Comparison of ENCODE assay signal across 1 cellular context in genomic region chr6:47083586-47084047, GRCh38.
TF ChIP-seq lines count a peak whose summit lies in the region.

No MANE protein-coding gene starts in this region.

TF ChIP-seq in HepG2, 621 proteins besides CTCF, POLR2A, EP300 and RAD21 (continued from another document and continues in another):
- TF ChIP-seq RARG (CRISPR knock-in tag; IDR thresholded peaks at IDR 0.05; ENCODE audit: low read depth) (no peak), ATF1 (CRISPR knock-in tag; IDR thresholded peaks at IDR 0.05) (no peak), CERS6 (CRISPR knock-in tag; IDR thresholded peaks at IDR 0.05) (no peak), RFXANK (CRISPR knock-in tag; IDR thresholded peaks at IDR 0.05) (no peak), TGIF2 (CRISPR knock-in tag; IDR thresholded peaks at IDR 0.05) (peak; percentile 97), ZNF331 (CRISPR knock-in tag; IDR thresholded peaks at IDR 0.05) (peak; percentile 68), MAX (IDR thresholded peaks at IDR 0.05) (0 out of 2 replicates have a peak, but pooled peaks have one; percentile 48), HOXA7 (CRISPR knock-in tag; IDR thresholded peaks at IDR 0.05) (no peak), ZNF788 (CRISPR knock-in tag; IDR thresholded peaks at IDR 0.05; ENCODE audit: borderline replicate concordance) (no peak; the same call in 1 of the 2 replicates), FOXJ3 (CRISPR knock-in tag; IDR thresholded peaks at IDR 0.05; ENCODE audit: borderline replicate concordance) (peak; percentile 71; the same call in 1 of the 2 replicates), MEIS2 (CRISPR knock-in tag; IDR thresholded peaks at IDR 0.05) (peak; percentile 92), ZNF629 (CRISPR knock-in tag; conservative IDR thresholded peaks at IDR 0.05) (no peak; the same call in 1 of the 2 replicates), POLR2AphosphoS2 (IDR thresholded peaks at IDR 0.05; ENCODE audit: low read depth, low read length) (no peak), ZNF605 (CRISPR knock-in tag; IDR thresholded peaks at IDR 0.05) (no peak), MIXL1 (CRISPR knock-in tag; IDR thresholded peaks at IDR 0.05) (0 out of 2 replicates have a peak, but pooled peaks have one; percentile 32), BHLHE40 (IDR thresholded peaks at IDR 0.05; ENCODE audit: low read length) (no peak), HOMEZ (CRISPR knock-in tag; IDR thresholded peaks at IDR 0.05; ENCODE audit: low read depth) (peak; percentile 55; the same call in 1 of the 2 replicates), ZNF510 (CRISPR knock-in tag; IDR thresholded peaks at IDR 0.05; ENCODE audit: low read depth) (no peak), THRA (CRISPR knock-in tag; IDR thresholded peaks at IDR 0.05; ENCODE audit: borderline replicate concordance) (no peak), CREBL2 (CRISPR knock-in tag; IDR thresholded peaks at IDR 0.05; ENCODE audit: borderline replicate concordance) (no peak), E2F1 (CRISPR knock-in tag; IDR thresholded peaks at IDR 0.05) (no peak), SAP130 (CRISPR knock-in tag; IDR thresholded peaks at IDR 0.05; ENCODE audit: low read depth) (peak; percentile 93), ZNF138 (CRISPR knock-in tag; IDR thresholded peaks at IDR 0.05; ENCODE audit: low read depth) (no peak), THYN1 (CRISPR knock-in tag; IDR thresholded peaks at IDR 0.05; ENCODE audit: borderline replicate concordance, low read depth) (no peak), SRSF9 (IDR thresholded peaks at IDR 0.05; ENCODE audit: borderline replicate concordance, insufficient read depth, low read depth, low read length, poor library complexity, severe bottlenecking) (no peak), ZNF775 (CRISPR knock-in tag; IDR thresholded peaks at IDR 0.05; ENCODE audit: borderline replicate concordance) (no peak), PRDM15 (CRISPR knock-in tag; IDR thresholded peaks at IDR 0.05) (no peak), HIVEP1 (CRISPR knock-in tag; IDR thresholded peaks at IDR 0.05) (no peak), HOXA3 (CRISPR knock-in tag; IDR thresholded peaks at IDR 0.05) (no peak), MIER3 (CRISPR knock-in tag; IDR thresholded peaks at IDR 0.05; ENCODE audit: borderline replicate concordance) (no peak; the same call in 1 of the 2 replicates), NR2F2 (IDR thresholded peaks at IDR 0.05; ENCODE audit: borderline replicate concordance, low read depth) (no peak)
- TF ChIP-seq, protein P1, sequence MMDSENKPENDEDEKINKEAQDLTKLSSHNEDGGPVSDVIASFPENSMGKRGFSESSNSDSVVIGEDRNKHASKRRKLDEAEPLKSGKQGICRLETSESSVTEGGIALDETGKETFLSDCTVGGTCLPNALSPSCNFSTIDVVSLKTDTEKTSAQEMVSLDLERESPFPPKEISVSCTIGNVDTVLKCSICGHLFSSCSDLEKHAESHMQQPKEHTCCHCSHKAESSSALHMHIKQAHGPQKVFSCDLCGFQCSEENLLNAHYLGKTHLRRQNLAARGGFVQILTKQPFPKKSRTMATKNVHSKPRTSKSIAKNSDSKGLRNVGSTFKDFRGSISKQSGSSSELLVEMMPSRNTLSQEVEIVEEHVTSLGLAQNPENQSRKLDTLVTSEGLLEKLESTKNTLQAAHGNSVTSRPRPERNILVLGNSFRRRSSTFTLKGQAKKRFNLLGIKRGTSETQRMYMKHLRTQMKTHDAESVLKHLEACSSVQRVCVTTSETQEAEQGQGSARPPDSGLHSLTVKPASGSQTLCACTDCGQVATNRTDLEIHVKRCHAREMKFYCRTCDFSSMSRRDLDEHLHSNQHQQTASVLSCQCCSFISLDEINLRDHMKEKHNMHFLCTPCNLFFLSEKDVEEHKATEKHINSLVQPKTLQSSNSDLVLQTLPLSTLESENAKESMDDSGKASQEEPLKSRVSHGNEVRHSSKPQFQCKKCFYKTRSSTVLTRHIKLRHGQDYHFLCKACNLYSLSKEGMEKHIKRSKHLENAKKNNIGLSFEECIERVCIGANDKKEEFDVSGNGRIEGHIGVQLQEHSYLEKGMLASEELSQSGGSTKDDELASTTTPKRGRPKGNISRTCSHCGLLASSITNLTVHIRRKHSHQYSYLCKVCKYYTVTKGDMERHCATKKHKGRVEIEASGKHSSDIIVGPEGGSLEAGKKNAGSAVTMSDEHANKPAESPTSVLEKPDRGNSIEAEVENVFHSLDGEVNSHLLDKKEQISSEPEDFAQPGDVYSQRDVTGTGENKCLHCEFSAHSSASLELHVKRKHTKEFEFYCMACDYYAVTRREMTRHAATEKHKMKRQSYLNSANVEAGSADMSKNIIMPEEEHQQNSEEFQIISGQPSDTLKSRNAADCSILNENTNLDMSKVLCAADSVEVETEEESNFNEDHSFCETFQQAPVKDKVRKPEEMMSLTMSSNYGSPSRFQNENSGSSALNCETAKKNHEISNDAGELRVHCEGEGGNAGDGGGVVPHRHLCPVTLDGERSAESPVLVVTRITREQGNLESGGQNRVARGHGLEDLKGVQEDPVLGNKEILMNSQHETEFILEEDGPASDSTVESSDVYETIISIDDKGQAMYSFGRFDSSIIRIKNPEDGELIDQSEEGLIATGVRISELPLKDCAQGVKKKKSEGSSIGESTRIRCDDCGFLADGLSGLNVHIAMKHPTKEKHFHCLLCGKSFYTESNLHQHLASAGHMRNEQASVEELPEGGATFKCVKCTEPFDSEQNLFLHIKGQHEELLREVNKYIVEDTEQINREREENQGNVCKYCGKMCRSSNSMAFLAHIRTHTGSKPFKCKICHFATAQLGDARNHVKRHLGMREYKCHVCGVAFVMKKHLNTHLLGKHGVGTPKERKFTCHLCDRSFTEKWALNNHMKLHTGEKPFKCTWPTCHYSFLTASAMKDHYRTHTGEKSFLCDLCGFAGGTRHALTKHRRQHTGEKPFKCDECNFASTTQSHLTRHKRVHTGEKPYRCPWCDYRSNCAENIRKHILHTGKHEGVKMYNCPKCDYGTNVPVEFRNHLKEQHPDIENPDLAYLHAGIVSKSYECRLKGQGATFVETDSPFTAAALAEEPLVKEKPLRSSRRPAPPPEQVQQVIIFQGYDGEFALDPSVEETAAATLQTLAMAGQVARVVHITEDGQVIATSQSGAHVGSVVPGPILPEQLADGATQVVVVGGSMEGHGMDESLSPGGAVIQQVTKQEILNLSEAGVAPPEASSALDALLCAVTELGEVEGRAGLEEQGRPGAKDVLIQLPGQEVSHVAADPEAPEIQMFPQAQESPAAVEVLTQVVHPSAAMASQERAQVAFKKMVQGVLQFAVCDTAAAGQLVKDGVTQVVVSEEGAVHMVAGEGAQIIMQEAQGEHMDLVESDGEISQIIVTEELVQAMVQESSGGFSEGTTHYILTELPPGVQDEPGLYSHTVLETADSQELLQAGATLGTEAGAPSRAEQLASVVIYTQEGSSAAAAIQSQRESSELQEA (CRISPR knock-in tag; IDR thresholded peaks at IDR 0.05; ENCODE audit: not compliant biosample characterization), result no peak
- TF ChIP-seq, protein P2, sequence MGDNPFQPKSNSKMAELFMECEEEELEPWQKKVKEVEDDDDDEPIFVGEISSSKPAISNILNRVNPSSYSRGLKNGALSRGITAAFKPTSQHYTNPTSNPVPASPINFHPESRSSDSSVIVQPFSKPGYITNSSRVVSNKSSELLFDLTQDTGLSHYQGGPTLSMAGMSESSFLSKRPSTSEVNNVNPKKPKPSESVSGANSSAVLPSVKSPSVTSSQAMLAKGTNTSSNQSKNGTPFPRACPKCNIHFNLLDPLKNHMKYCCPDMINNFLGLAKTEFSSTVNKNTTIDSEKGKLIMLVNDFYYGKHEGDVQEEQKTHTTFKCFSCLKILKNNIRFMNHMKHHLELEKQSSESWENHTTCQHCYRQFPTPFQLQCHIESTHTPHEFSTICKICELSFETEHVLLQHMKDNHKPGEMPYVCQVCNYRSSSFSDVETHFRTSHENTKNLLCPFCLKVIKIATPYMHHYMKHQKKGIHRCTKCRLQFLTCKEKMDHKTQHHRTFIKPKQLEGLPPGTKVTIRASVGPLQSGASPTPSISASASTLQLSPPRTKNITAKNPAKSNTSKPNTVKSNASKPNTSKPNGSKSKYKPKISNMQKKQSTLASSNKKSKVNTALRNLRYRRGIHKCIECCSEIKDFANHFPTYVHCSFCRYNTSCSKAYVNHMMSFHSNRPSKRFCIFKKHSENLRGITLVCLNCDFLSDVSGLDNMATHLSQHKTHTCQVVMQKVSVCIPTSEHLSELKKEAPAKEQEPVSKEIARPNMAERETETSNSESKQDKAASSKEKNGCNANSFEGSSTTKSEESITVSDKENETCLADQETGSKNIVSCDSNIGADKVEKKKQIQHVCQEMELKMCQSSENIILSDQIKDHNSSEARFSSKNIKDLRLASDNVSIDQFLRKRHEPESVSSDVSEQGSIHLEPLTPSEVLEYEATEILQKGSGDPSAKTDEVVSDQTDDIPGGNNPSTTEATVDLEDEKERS (CRISPR knock-in tag; IDR thresholded peaks at IDR 0.05), result no peak
- TF ChIP-seq, protein P3, sequence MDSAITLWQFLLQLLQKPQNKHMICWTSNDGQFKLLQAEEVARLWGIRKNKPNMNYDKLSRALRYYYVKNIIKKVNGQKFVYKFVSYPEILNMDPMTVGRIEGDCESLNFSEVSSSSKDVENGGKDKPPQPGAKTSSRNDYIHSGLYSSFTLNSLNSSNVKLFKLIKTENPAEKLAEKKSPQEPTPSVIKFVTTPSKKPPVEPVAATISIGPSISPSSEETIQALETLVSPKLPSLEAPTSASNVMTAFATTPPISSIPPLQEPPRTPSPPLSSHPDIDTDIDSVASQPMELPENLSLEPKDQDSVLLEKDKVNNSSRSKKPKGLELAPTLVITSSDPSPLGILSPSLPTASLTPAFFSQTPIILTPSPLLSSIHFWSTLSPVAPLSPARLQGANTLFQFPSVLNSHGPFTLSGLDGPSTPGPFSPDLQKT (CRISPR knock-in tag; IDR thresholded peaks at IDR 0.05; ENCODE audit: borderline replicate concordance), result no peak
